In the genomic region with DNA sequence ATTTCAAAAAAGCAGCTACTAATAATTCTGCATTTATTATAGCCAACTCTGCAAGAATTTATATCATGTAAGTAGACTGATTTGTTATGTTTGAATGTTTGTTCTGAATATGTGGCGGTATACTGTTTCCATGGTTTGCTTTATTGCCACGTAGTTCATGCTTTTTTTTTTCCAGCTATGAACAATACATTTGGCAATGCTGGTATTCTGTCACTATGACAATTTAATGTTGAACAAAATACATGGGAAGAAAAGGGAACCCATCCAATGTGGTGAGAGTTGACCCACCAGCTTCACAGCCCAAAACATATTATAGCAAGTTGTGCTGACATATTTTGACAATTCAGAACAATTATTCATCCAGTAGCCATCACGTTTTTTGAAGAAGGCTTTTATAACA, we compare ENCODE assay signal across 23 cellular contexts.
"Had no signal": no experiment of that assay in that cellular context is flagged by ENCODE, and none has a peak within 500 bp of the region (broad histone marks: within the 10 kb centered on the region; RNA-seq: fewer than 3 reads in every experiment).

No MANE protein-coding gene starts in this region.

- H3K9me3 ChIP-seq: esophagus muscularis mucosa, left lung, lower lobe of right lung, ovary, right atrium auricular region, sigmoid colon, thoracic aorta, transverse colon had no signal

- H3K27ac Mint-ChIP-seq: effector memory CD8-positive, alpha-beta T cell; immature natural killer cell; memory B cell; natural killer cell treated with Interleukin-12 subunit alpha and Interleukin-12 subunit beta and Interleukin-15 and Interleukin-18, amount 100 ng/mL, for 72 hours; neural progenitor cell; stimulated activated effector memory CD8-positive, alpha-beta T cell treated with anti-CD3 and anti-CD28 coated beads, Interleukin-12 subunit alpha, Interleukin-12 subunit beta, amount 100 ng/mL, for 72 hours had no signal

- H3K36me3 ChIP-seq: esophagus muscularis mucosa, left lung, lower lobe of right lung, neural progenitor cell, ovary, right atrium auricular region, sigmoid colon, thoracic aorta, transverse colon had no signal

- H3K36me3 Mint-ChIP-seq: immature natural killer cell; natural killer cell treated with Interleukin-12 subunit alpha and Interleukin-12 subunit beta and Interleukin-15 and Interleukin-18, amount 100 ng/mL, for 72 hours; neural progenitor cell; stimulated activated effector memory CD8-positive, alpha-beta T cell treated with anti-CD3 and anti-CD28 coated beads, Interleukin-12 subunit alpha, Interleukin-12 subunit beta, amount 100 ng/mL, for 72 hours had no signal

- DNase-seq: cortex of kidney; effector memory CD8-positive, alpha-beta T cell; immature natural killer cell; left lung; lower lobe of right lung; midbrain; nucleus accumbens; ovary; stimulated activated CD4-positive, alpha-beta T cell treated with anti-CD3 and anti-CD28 coated beads, Interleukin-2, amount 100 ng/mL, for 48 hours; stimulated activated CD8-positive, alpha-beta memory T cell treated with anti-CD3 and anti-CD28 coated beads, Interleukin-4, amount 100 ng/mL, for 48 hours; stimulated activated naive CD8-positive, alpha-beta T cell treated with anti-CD3 and anti-CD28 coated beads, Interleukin-15, Interleukin-2, amounts not matched to agents 100 U/mL and 50 U/mL, for 24 hours; transverse colon had no signal

- H3K4me3 ChIP-seq: esophagus muscularis mucosa, left lung, lower lobe of right lung, neural progenitor cell, ovary, right atrium auricular region, sigmoid colon, skin epidermis, thoracic aorta, transverse colon had no signal

- H3K4me2 ChIP-seq: neural progenitor cell had no signal

- H3K4me3 Mint-ChIP-seq: central memory CD8-positive, alpha-beta T cell; effector memory CD8-positive, alpha-beta T cell; immature natural killer cell; memory B cell; natural killer cell treated with Interleukin-12 subunit alpha and Interleukin-12 subunit beta and Interleukin-15 and Interleukin-18, amount 100 ng/mL, for 72 hours; neural progenitor cell; stimulated activated effector memory CD8-positive, alpha-beta T cell treated with anti-CD3 and anti-CD28 coated beads, Interleukin-12 subunit alpha, Interleukin-12 subunit beta, amount 100 ng/mL, for 72 hours had no signal

- H3K9ac ChIP-seq: neural progenitor cell had no signal

- H3K4me1 ChIP-seq: esophagus muscularis mucosa, left lung, lower lobe of right lung, neural progenitor cell, right atrium auricular region, sigmoid colon, transverse colon had no signal

- H3K27me3 ChIP-seq: esophagus muscularis mucosa, left lung, neural progenitor cell, ovary, right atrium auricular region, sigmoid colon, transverse colon had no signal

- H2AFZ ChIP-seq: neural progenitor cell had no signal

- H3K4me1 Mint-ChIP-seq: central memory CD8-positive, alpha-beta T cell; immature natural killer cell; memory B cell; neural progenitor cell; stimulated activated effector memory CD8-positive, alpha-beta T cell treated with anti-CD3 and anti-CD28 coated beads, Interleukin-12 subunit alpha, Interleukin-12 subunit beta, amount 100 ng/mL, for 72 hours had no signal

- ATAC-seq: effector memory CD8-positive, alpha-beta T cell; left lung; lower lobe of right lung; natural killer cell treated with Interleukin-12 subunit alpha and Interleukin-12 subunit beta and Interleukin-15 and Interleukin-18, amount 100 ng/mL, for 72 hours; stimulated activated effector memory CD8-positive, alpha-beta T cell treated with anti-CD3 and anti-CD28 coated beads, Interleukin-12 subunit alpha, Interleukin-12 subunit beta, amount 100 ng/mL, for 72 hours; stimulated activated naive CD8-positive, alpha-beta T cell treated with anti-CD3 and anti-CD28 coated beads, Interleukin-15, Interleukin-2, amounts not matched to agents 100 U/mL and 50 U/mL, for 24 hours had no signal

- H3K27ac ChIP-seq: epithelial cell of prostate, esophagus muscularis mucosa, left lung, lower lobe of right lung, neural progenitor cell, ovary, right atrium auricular region, sigmoid colon, thoracic aorta, transverse colon had no signal
